8 cellular contexts compared by ENCODE assay signal in the genomic region with DNA sequence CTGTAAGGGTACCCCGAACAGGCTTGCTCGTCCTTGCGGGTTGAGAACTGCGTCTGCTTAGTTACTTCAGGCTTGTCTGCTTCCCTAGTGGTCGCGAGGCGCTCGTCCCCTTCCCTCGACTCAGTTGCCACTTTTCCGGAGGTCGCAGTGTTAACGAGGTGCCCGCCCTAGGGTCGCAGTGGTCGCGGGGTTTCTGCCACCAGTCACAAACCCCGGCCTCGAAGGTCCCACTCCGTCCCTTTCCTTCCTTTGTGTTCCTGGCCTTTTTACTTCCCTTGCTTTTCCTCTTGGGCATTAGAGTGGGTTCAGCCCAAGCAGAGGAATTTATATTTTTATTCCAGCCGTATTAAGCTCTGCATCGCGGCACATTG. TPM values are rescaled to one million over a fixed set of nuclear protein-coding genes. Genes with fewer than 3 reads are reported as not detected.
DNase-seq lines count a peak whose midpoint lies in the region; ATAC-seq, FAIRE-seq and TF ChIP-seq lines count a peak whose summit lies in the region.

No MANE protein-coding gene starts in this region.

- H3K27ac ChIP-seq in kidney (ENCODE audit: low read depth in 2 of 2, low read length in 2 of 2) = peak overlapping the region; percentile 98 to 99
- peak overlapping the region; percentile 90 to 95 (median 94) for H3K27ac ChIP-seq in transverse colon

- CTCF ChIA-PET in activated naive CD4-positive, alpha-beta T cell treated with anti-CD3 and anti-CD28 coated beads for 36 hours (lab: Charles Lee) = interaction anchor here (0.8 to 8.6 kb wide), 8 partner anchors 16 to 245 kb away, joined by 3 to 179 read pairs (median 5); a partner anchor contains a TSS

- intact Hi-C loops in activated naive CD4-positive, alpha-beta T cell treated with anti-CD3 and anti-CD28 coated beads for 36 hours (cut with micrococcal nuclease) = loop anchor here (1.0 to 10.0 kb wide), 6 partner anchors 22 to 461 kb away; a partner anchor contains a TSS
- intact Hi-C loops in kidney (cut with DNase I) = no loop called here
- intact Hi-C loops in transverse colon (cut with DNase I; ENCODE audit: low total_unique reads) = loop anchor here (10.0 kb wide), 1 partner anchor 131 kb away; no protein-coding TSS in a partner anchor

- H3K4me3 ChIP-seq in kidney (ENCODE audit: low read length in 2 of 2) = peak overlapping the region; percentile 100
- peak overlapping the region; percentile 73 to 90 (median 88) for H3K4me3 ChIP-seq in transverse colon

- H3K27ac Mint-ChIP-seq in activated naive CD4-positive, alpha-beta T cell treated with anti-CD3 and anti-CD28 coated beads for 36 hours = peak overlapping the region; percentile 98
- H3K27ac Mint-ChIP-seq in activated naive CD4-positive, alpha-beta T cell treated with anti-CD3 and anti-CD28 coated beads, Interleukin-2, amount 50 U/mL, for 72 hours = peak overlapping the region; percentile 96 to 100

- no peak for TF ChIP-seq POLR2A in transverse colon (IDR thresholded peaks at IDR 0.05)

- H3K4me3 Mint-ChIP-seq in activated naive CD4-positive, alpha-beta T cell treated with anti-CD3 and anti-CD28 coated beads for 36 hours = peak overlapping the region; percentile 98

- H3K9me3 Mint-ChIP-seq in activated naive CD4-positive, alpha-beta T cell treated with anti-CD3 and anti-CD28 coated beads for 36 hours = no peaks in the 10 kb centered on the region
- no peaks in the 10 kb centered on the region for H3K9me3 Mint-ChIP-seq in activated naive CD4-positive, alpha-beta T cell treated with anti-CD3 and anti-CD28 coated beads, Interleukin-2, amount 50 U/mL, for 72 hours

- H3K36me3 ChIP-seq in kidney (ENCODE audit: control insufficient read depth in 1 of 2, insufficient read depth in 2 of 2, low read length in 2 of 2) (peaks cover 0 to 2% of the 10 kb centered on the region in 2 donors), transverse colon (peaks cover 0 to 15% (median 7%) of the 10 kb centered on the region in 4 donors)

- peaks cover 24% of the 10 kb centered on the region for H3K4me1 Mint-ChIP-seq in activated naive CD4-positive, alpha-beta T cell treated with anti-CD3 and anti-CD28 coated beads for 36 hours (ENCODE audit: low read depth)

- no peaks in the 10 kb centered on the region for H3K27me3 Mint-ChIP-seq in activated naive CD4-positive, alpha-beta T cell treated with anti-CD3 and anti-CD28 coated beads for 36 hours (ENCODE audit: low read depth)

- DNase-seq in activated naive CD4-positive, alpha-beta T cell treated with anti-CD3 and anti-CD28 coated beads for 36 hours = no peak
- DNase-seq in activated naive CD4-positive, alpha-beta T cell treated with Interleukin-2 at 50 U/mL for 16 hours = no peak
- no peak for DNase-seq in activated naive CD4-positive, alpha-beta T cell treated with anti-CD3 and anti-CD28 coated beads, Interleukin-2, amount 50 U/mL, for 72 hours (ENCODE audit: low spot score in 2 of 2)
- DNase-seq in kidney (no peak), transverse colon (no peak), NCI-H1694 (lab: John Stamatoyannopoulos, UW) (no peak), DMS 273 treated with DMSO at 0.1 percent for 48 hours (lab: John Stamatoyannopoulos, UW) (no peak)
- no peak for DNase-seq in stimulated activated CD4-positive, alpha-beta T cell treated with anti-CD3 and anti-CD28 coated beads, Interleukin-15, amount 100 ng/mL, for 24 hours

- H3K9ac ChIP-seq in kidney (ENCODE audit: low read length in 2 of 2) = peak overlapping the region; percentile 98 to 100

- no peaks in the 10 kb centered on the region for H3K27me3 ChIP-seq in transverse colon

- 0 to 1% methylated on average over 11 to 20 of the region's 22 CpGs for WGBS in transverse colon (ENCODE audit: low coverage in 1 of 2), 2 donors

- H3K4me1 ChIP-seq in kidney (ENCODE audit: control insufficient read depth in 1 of 2, insufficient read depth in 1 of 2, low read depth in 1 of 2, low read length in 2 of 2) = peaks cover 0 to 8% of the 10 kb centered on the region in 2 donors
- peaks cover 11 to 34% (median 21%) of the 10 kb centered on the region in 4 donors for H3K4me1 ChIP-seq in transverse colon

- H3K9me3 ChIP-seq in kidney (ENCODE audit: control insufficient read depth in 1 of 2, low read length in 2 of 2) (no peaks in the 10 kb centered on the region), transverse colon (no peaks in the 10 kb centered on the region)

- no peak for FAIRE-seq in kidney (lab: Jason Lieb, UNC)

- no peak for ATAC-seq in activated naive CD4-positive, alpha-beta T cell treated with anti-CD3 and anti-CD28 coated beads, Interleukin-2, amount 50 U/mL, for 72 hours

- H3K36me3 Mint-ChIP-seq in activated naive CD4-positive, alpha-beta T cell treated with anti-CD3 and anti-CD28 coated beads for 36 hours (ENCODE audit: low read depth) = peaks cover 18% of the 10 kb centered on the region
- peaks cover 8 to 13% of the 10 kb centered on the region in 2 donors for H3K36me3 Mint-ChIP-seq in activated naive CD4-positive, alpha-beta T cell treated with anti-CD3 and anti-CD28 coated beads, Interleukin-2, amount 50 U/mL, for 72 hours

- TF ChIP-seq CTCF in kidney (IDR thresholded peaks at IDR 0.05; ENCODE audit: borderline replicate concordance, extremely low read depth, insufficient read depth) (no peak), transverse colon (IDR thresholded peaks at IDR 0.05) (peak in 1 of 5 experiments; percentile 9)

- in situ Hi-C loops in transverse colon (cut with MboI; ENCODE audit: low pct_ligation_motif_present in 1 of 4, low pct_unique_long_range_greater_than_20kb in 1 of 4, low sequenced_read_pairs in 3 of 4) = loop anchor here in 1 of 4 donors (10.0 kb wide), 1 partner anchor 91 kb away; no protein-coding TSS in a partner anchor

- no peak for TF ChIP-seq EP300 in transverse colon (IDR thresholded peaks at IDR 0.05; ENCODE audit: low read depth)

RNA-seq across cellular contexts. Expression of a gene that starts 0.3 kb away (rescaled TPM):
- total RNA-seq in activated naive CD4-positive, alpha-beta T cell treated with anti-CD3 and anti-CD28 coated beads for 36 hours = 100 to 1,000 TPM; 112 to 116 TPM
- 100 to 1,000 TPM; 108 to 146 TPM for total RNA-seq in activated naive CD4-positive, alpha-beta T cell treated with anti-CD3 and anti-CD28 coated beads, Interleukin-2, amount 50 U/mL, for 72 hours
- total RNA-seq in kidney (67.1 TPM), transverse colon (100 to 1,000 TPM in 1 of 4 donors, 10 to 100 TPM in 3; 13.1 to 204 (median 31.8) TPM)
- polyA plus RNA-seq in kidney (ENCODE audit: insufficient read depth, low read depth, low replicate concordance) = 23.9 TPM

RNA-seq across cellular contexts. Expression of a gene that starts 23.0 kb away (rescaled TPM):
- 100 to 1,000 TPM; 633 to 688 TPM for total RNA-seq in activated naive CD4-positive, alpha-beta T cell treated with anti-CD3 and anti-CD28 coated beads for 36 hours
- total RNA-seq in activated naive CD4-positive, alpha-beta T cell treated with anti-CD3 and anti-CD28 coated beads, Interleukin-2, amount 50 U/mL, for 72 hours = 100 to 1,000 TPM; 557 to 621 TPM
- 315 TPM for total RNA-seq in kidney
- 279 TPM for polyA plus RNA-seq in kidney (ENCODE audit: insufficient read depth, low read depth, low replicate concordance)
- 10 to 100 TPM in 3 of 4 donors, 1 to 10 TPM in 1; 6.4 to 56.5 (median 47.9) TPM for total RNA-seq in transverse colon

RNA-seq across cellular contexts. Expression of a gene that starts 51.5 kb away (rescaled TPM):
- total RNA-seq in activated naive CD4-positive, alpha-beta T cell treated with anti-CD3 and anti-CD28 coated beads for 36 hours = 100 to 1,000 TPM; 242 to 258 TPM
- 100 to 1,000 TPM; 216 to 232 TPM for total RNA-seq in activated naive CD4-positive, alpha-beta T cell treated with anti-CD3 and anti-CD28 coated beads, Interleukin-2, amount 50 U/mL, for 72 hours
- total RNA-seq in kidney (76.4 TPM), transverse colon (100 to 1,000 TPM in 3 of 4 donors, 10 to 100 TPM in 1; 61.7 to 293 (median 219) TPM)
- polyA plus RNA-seq in kidney (ENCODE audit: insufficient read depth, low read depth, low replicate concordance) = 122 TPM

RNA-seq across cellular contexts. Expression of a gene that starts 55.6 kb away (rescaled TPM):
- 10 to 100 TPM; 65.7 to 66.1 TPM for total RNA-seq in activated naive CD4-positive, alpha-beta T cell treated with anti-CD3 and anti-CD28 coated beads for 36 hours
- 10 to 100 TPM; 74.9 to 79.0 TPM for total RNA-seq in activated naive CD4-positive, alpha-beta T cell treated with anti-CD3 and anti-CD28 coated beads, Interleukin-2, amount 50 U/mL, for 72 hours
- total RNA-seq in kidney = 49.2 TPM
- 8.0 TPM for polyA plus RNA-seq in kidney (ENCODE audit: insufficient read depth, low read depth, low replicate concordance)
- 100 to 1,000 TPM in 1 of 4 donors, 10 to 100 TPM in 3; 36.2 to 134 (median 59.0) TPM for total RNA-seq in transverse colon

RNA-seq across cellular contexts. Expression of a gene that starts 55.9 kb away (rescaled TPM):
- total RNA-seq in activated naive CD4-positive, alpha-beta T cell treated with anti-CD3 and anti-CD28 coated beads for 36 hours = 10 to 100 TPM; 73.3 to 78.3 TPM
- 10 to 100 TPM; 72.3 to 80.5 TPM for total RNA-seq in activated naive CD4-positive, alpha-beta T cell treated with anti-CD3 and anti-CD28 coated beads, Interleukin-2, amount 50 U/mL, for 72 hours
- 46.4 TPM for total RNA-seq in kidney
- 134 TPM for polyA plus RNA-seq in kidney (ENCODE audit: insufficient read depth, low read depth, low replicate concordance)
- total RNA-seq in transverse colon = 10 to 100 TPM; 27.1 to 54.0 (median 37.4) TPM
